In genomic region chr19:19201697-19202630, GRCh38 we compare ENCODE assay signal across 8 cellular contexts. TPM values are rescaled to one million over a fixed set of nuclear protein-coding genes. Genes with fewer than 3 reads are reported as not detected.
DNase-seq lines count a peak whose midpoint lies in the region; ATAC-seq and TF ChIP-seq lines count a peak whose summit lies in the region.

No MANE protein-coding gene starts in this region.

- no peaks in the 10 kb centered on the region for H3K27me3 Mint-ChIP-seq in activated CD8-positive, alpha-beta memory T cell treated with anti-CD3 and anti-CD28 coated beads, Interleukin-2, amount 10 ng/mL, durations not matched to agents 7 days and 5 days
- H3K27me3 Mint-ChIP-seq in activated naive CD8-positive, alpha-beta T cell: no peaks in the 10 kb centered on the region

- no peak for TF ChIP-seq POLR2A in thyroid gland (IDR thresholded peaks at IDR 0.05)

- 83 to 86% methylated on average over 16 to 17 of the region's 19 CpGs for WGBS in thyroid gland, 2 donors

- peaks cover 22% of the 10 kb centered on the region for H3K36me3 Mint-ChIP-seq in activated CD8-positive, alpha-beta memory T cell treated with anti-CD3 and anti-CD28 coated beads, Interleukin-2, amount 10 ng/mL, durations not matched to agents 7 days and 5 days
- H3K36me3 Mint-ChIP-seq in activated naive CD8-positive, alpha-beta T cell: no peaks in the 10 kb centered on the region

- TF ChIP-seq CTCF in left lung (IDR thresholded peaks at IDR 0.05) (no peak), thyroid gland (IDR thresholded peaks at IDR 0.05) (no peak)

- H3K4me1 ChIP-seq in left lung: peaks cover 4 to 13% of the 10 kb centered on the region in 2 donors
- peaks cover 8 to 22% of the 10 kb centered on the region in 2 donors for H3K4me1 ChIP-seq in thyroid gland

- DNase-seq in activated CD8-positive, alpha-beta memory T cell treated with anti-CD3 and anti-CD28 coated beads, Interleukin-2, amount 10 ng/mL, durations not matched to agents 7 days and 5 days: no peak
- DNase-seq in activated CD8-positive, alpha-beta memory T cell treated with anti-CD3 and anti-CD28 coated beads, Interleukin-2, amount 50 U/mL, for 48 hours: no peak
- DNase-seq in left lung (no peak), thyroid gland (no peak), NCI-H2171 (lab: John Stamatoyannopoulos, UW) (no peak), UCSD-AML1 (lab: John Stamatoyannopoulos, UW; ENCODE audit: unreplicated experiment) (no peak)

- peak overlapping the region in 1 of 2 donors; percentile 82 for H3K27ac ChIP-seq in left lung
- no peak overlapping the region for H3K27ac ChIP-seq in thyroid gland

- peaks cover 29% of the 10 kb centered on the region for H3K4me1 Mint-ChIP-seq in activated CD8-positive, alpha-beta memory T cell treated with anti-CD3 and anti-CD28 coated beads, Interleukin-2, amount 10 ng/mL, durations not matched to agents 7 days and 5 days
- H3K4me1 Mint-ChIP-seq in activated naive CD8-positive, alpha-beta T cell (ENCODE audit: low read depth): peaks cover 12% of the 10 kb centered on the region

- CTCF ChIA-PET in activated CD8-positive, alpha-beta memory T cell treated with anti-CD3 and anti-CD28 coated beads, Interleukin-2, amount 10 ng/mL, durations not matched to agents 7 days and 5 days (lab: Charles Lee): interaction anchor here (1.3 to 3.1 kb wide), 3 partner anchors 10 to 165 kb away, joined by 3 to 29 read pairs (median 5); partner anchors contain the start of genes BORCS8 and RFXANK

- H3K36me3 ChIP-seq in left lung (peaks cover 0 to 44% of the 10 kb centered on the region in 2 donors), thyroid gland (peaks cover 15 to 30% of the 10 kb centered on the region in 2 donors)

- intact Hi-C loops in left lung (cut with DNase I): no loop called here
- intact Hi-C loops in thyroid gland (cut with DNase I): no loop called here

- ATAC-seq in activated CD8-positive, alpha-beta memory T cell treated with anti-CD3 and anti-CD28 coated beads, Interleukin-2, amount 10 ng/mL, durations not matched to agents 7 days and 5 days: no peak
- ATAC-seq in left lung: no peak
- no peak for ATAC-seq in HG02981 (IDR thresholded peaks at IDR 0.05; ENCODE audit: unreplicated experiment)

- peak overlapping the region; percentile 90 for H3K27ac Mint-ChIP-seq in activated CD8-positive, alpha-beta memory T cell treated with anti-CD3 and anti-CD28 coated beads, Interleukin-2, amount 10 ng/mL, durations not matched to agents 7 days and 5 days
- peak overlapping the region; percentile 96 for H3K27ac Mint-ChIP-seq in activated naive CD8-positive, alpha-beta T cell

- H3K27me3 ChIP-seq in left lung (peaks cover 0 to 9% of the 10 kb centered on the region in 2 donors), thyroid gland (no peaks in the 10 kb centered on the region)

- H3K9me3 Mint-ChIP-seq in activated CD8-positive, alpha-beta memory T cell treated with anti-CD3 and anti-CD28 coated beads, Interleukin-2, amount 10 ng/mL, durations not matched to agents 7 days and 5 days (ENCODE audit: low read depth): no peaks in the 10 kb centered on the region
- H3K9me3 Mint-ChIP-seq in activated naive CD8-positive, alpha-beta T cell (ENCODE audit: low read depth): no peaks in the 10 kb centered on the region

- H3K4me3 ChIP-seq in left lung (peak overlapping the region; percentile 60 to 82), thyroid gland (replicated peaks in 1 of 3) (peak overlapping the region in 2 of 3 donors; percentile 60 to 65)

- H3K9me3 ChIP-seq in left lung (no peaks in the 10 kb centered on the region), thyroid gland (no peaks in the 10 kb centered on the region)

- peak overlapping the region; percentile 93 for H3K4me3 Mint-ChIP-seq in activated CD8-positive, alpha-beta memory T cell treated with anti-CD3 and anti-CD28 coated beads, Interleukin-2, amount 10 ng/mL, durations not matched to agents 7 days and 5 days
- peak overlapping the region; percentile 96 for H3K4me3 Mint-ChIP-seq in activated naive CD8-positive, alpha-beta T cell

RNA-seq across cellular contexts. Expression of gene NR2C2AP, which starts 1.2 kb away (rescaled TPM):
- total RNA-seq in activated CD8-positive, alpha-beta memory T cell treated with anti-CD3 and anti-CD28 coated beads, Interleukin-2, amount 10 ng/mL, durations not matched to agents 7 days and 5 days: 10 to 100 TPM; 32.8 to 33.0 TPM
- total RNA-seq in left lung (10 to 100 TPM; 10.4 to 22.3 TPM), thyroid gland (10 to 100 TPM in 1 of 4 donors, 1 to 10 TPM in 3; 6.6 to 16.8 (median 7.6) TPM)

RNA-seq across cellular contexts. Expression of gene NCAN, which starts 9.8 kb away (rescaled TPM):
- total RNA-seq in activated CD8-positive, alpha-beta memory T cell treated with anti-CD3 and anti-CD28 coated beads, Interleukin-2, amount 10 ng/mL, durations not matched to agents 7 days and 5 days: under 1 TPM in 1 of 2 experiments, not detected in 1; 0.05 TPM
- total RNA-seq in left lung (not detected), thyroid gland (under 1 TPM in 1 of 4 donors, not detected in 3; 0.44 TPM)

RNA-seq across cellular contexts. Expression of gene RFXANK, which starts 9.9 kb away (rescaled TPM):
- total RNA-seq in activated CD8-positive, alpha-beta memory T cell treated with anti-CD3 and anti-CD28 coated beads, Interleukin-2, amount 10 ng/mL, durations not matched to agents 7 days and 5 days: 100 to 1,000 TPM; 110 to 121 TPM
- total RNA-seq in left lung (10 to 100 TPM; 74.6 to 82.8 TPM), thyroid gland (10 to 100 TPM; 32.5 to 87.8 (median 57.0) TPM)

RNA-seq across cellular contexts. Expression of gene BORCS8, which starts 10.0 kb away (rescaled TPM):
- total RNA-seq in activated CD8-positive, alpha-beta memory T cell treated with anti-CD3 and anti-CD28 coated beads, Interleukin-2, amount 10 ng/mL, durations not matched to agents 7 days and 5 days: 10 to 100 TPM; 33.1 to 34.8 TPM
- total RNA-seq in left lung: 10 to 100 TPM; 23.4 to 39.1 TPM
- total RNA-seq in thyroid gland: 10 to 100 TPM; 15.4 to 38.7 (median 18.2) TPM

RNA-seq across cellular contexts. Expression of gene MEF2B, which starts 31.9 kb away (rescaled TPM):
- total RNA-seq in activated CD8-positive, alpha-beta memory T cell treated with anti-CD3 and anti-CD28 coated beads, Interleukin-2, amount 10 ng/mL, durations not matched to agents 7 days and 5 days: 1 to 10 TPM; 3.2 to 7.2 TPM
- total RNA-seq in left lung: 1 to 10 TPM; 1.1 to 2.3 TPM
- 1 to 10 TPM in 1 of 4 donors, under 1 TPM in 1, not detected in 2; 0.67 to 1.5 TPM for total RNA-seq in thyroid gland
